In genomic region chr3:32340039-32340438, GRCh38 we compare ENCODE assay signal across 9 cellular contexts. TPM values are rescaled to one million over a fixed set of nuclear protein-coding genes. Genes with fewer than 3 reads are reported as not detected.
DNase-seq lines count a peak whose midpoint lies in the region; ATAC-seq and TF ChIP-seq lines count a peak whose summit lies in the region.
"Had no signal": no experiment of that assay in that cellular context is flagged by ENCODE, and none has a peak within 500 bp of the region (broad histone marks: within the 10 kb centered on the region; RNA-seq: fewer than 3 reads in every experiment).

No MANE protein-coding gene starts in this region.

- H3K27ac ChIP-seq in brain microvascular endothelial cell (no peak overlapping the region), tibial nerve (no peak overlapping the region)
- H3K27ac ChIP-seq: skin epidermis had no signal

- H3K36me3 ChIP-seq in H7 (replicated peaks; ENCODE audit: control insufficient read depth, insufficient read depth, low read length) = no peaks in the 10 kb centered on the region
- H3K36me3 ChIP-seq in brain microvascular endothelial cell (replicated peaks) = no peaks in the 10 kb centered on the region
- no peaks in the 10 kb centered on the region for H3K36me3 ChIP-seq in kidney epithelial cell (ENCODE audit: control insufficient read depth, insufficient read depth, low read length)
- no peaks in the 10 kb centered on the region for H3K36me3 ChIP-seq in tibial nerve

- peaks cover 0 to 5% (median 0%) of the 10 kb centered on the region in 4 donors for H3K9me3 ChIP-seq in tibial nerve

- TF ChIP-seq CTCF in brain microvascular endothelial cell (IDR thresholded peaks at IDR 0.05; ENCODE audit: low read depth, low read length, missing control alignments) (peak; percentile 72), kidney epithelial cell (IDR thresholded peaks at IDR 0.05; ENCODE audit: insufficient read depth, low read length, poor library complexity, severe bottlenecking) (peak; percentile 44), tibial nerve (IDR thresholded peaks at IDR 0.05) (peak in 4 of 5 experiments; percentile 16 to 56 (median 36))

- no peaks in the 10 kb centered on the region for H3K27me3 ChIP-seq in H7 (ENCODE audit: control insufficient read depth, insufficient read depth, low read length)
- no peaks in the 10 kb centered on the region for H3K27me3 ChIP-seq in brain microvascular endothelial cell (replicated peaks)
- no peaks in the 10 kb centered on the region for H3K27me3 ChIP-seq in kidney epithelial cell (ENCODE audit: control insufficient read depth, insufficient read depth, low read length)
- no peaks in the 10 kb centered on the region for H3K27me3 ChIP-seq in tibial nerve

- TF ChIP-seq EP300 in tibial nerve (IDR thresholded peaks at IDR 0.05) = no peak

- in situ Hi-C loops in brain microvascular endothelial cell (cut with HindIII; ENCODE audit: low pct_ligation_motif_present, low sequenced_read_pairs) = no loop called here

- DNase-seq in DMS 273 (lab: John Stamatoyannopoulos, UW; ENCODE audit: unreplicated experiment) (peak; percentile 76), H7 (peak; percentile 79), NCI-H82 treated with DMSO at 0.1 percent for 48 hours (lab: John Stamatoyannopoulos, UW; ENCODE audit: unreplicated experiment) (peak; percentile 31), brain microvascular endothelial cell (peak; percentile 43), kidney epithelial cell (ENCODE audit: low read depth) (peak; percentile 7), tibial nerve (ENCODE audit: low spot score in 2 of 2) (peak in 1 of 2 donors; percentile 32)

- TF ChIP-seq POLR2A in tibial nerve (IDR thresholded peaks at IDR 0.05) = no peak

- H3K4me1 ChIP-seq in tibial nerve = no peaks in the 10 kb centered on the region

- ATAC-seq in HG02973 (IDR thresholded peaks at IDR 0.05; ENCODE audit: unreplicated experiment) (no peak), GM21528 (IDR thresholded peaks at IDR 0.05; ENCODE audit: low FRiP score, unreplicated experiment) (no peak)

- H3K4me3 ChIP-seq in H7 (ENCODE audit: insufficient read depth, low read depth, low read length) = no peak overlapping the region
- no peak overlapping the region for H3K4me3 ChIP-seq in brain microvascular endothelial cell (ENCODE audit: low read depth, low read length)
- H3K4me3 ChIP-seq in kidney epithelial cell (ENCODE audit: low read depth, low read length) = no peak overlapping the region
- no peak overlapping the region for H3K4me3 ChIP-seq in tibial nerve
- H3K4me3 ChIP-seq: skin epidermis had no signal

- 59 to 63% methylated on average over 6 of the region's 6 CpGs for WGBS in tibial nerve, 2 donors

RNA-seq across cellular contexts. Expression of gene CMTM7, which starts 51.6 kb away (rescaled TPM):
- 15.3 and 17.7 TPM in 2 replicates for total RNA-seq in H7 (2014; rRNA removed; shearing (Covaris generic))
- total RNA-seq in kidney epithelial cell (40.7 and 48.0 TPM in 2 replicates), tibial nerve (10 to 100 TPM; 10.4 to 47.4 (median 19.5) TPM)
